ENCODE assay signal across 1 cellular context in genomic region chr2:195649629-195650190, GRCh38.
TF ChIP-seq lines count a peak whose summit lies in the region.

No MANE protein-coding gene starts in this region.

TF ChIP-seq in GM12878, 131 proteins besides CTCF, POLR2A, EP300 and RAD21 (continued from another document):
- 0 out of 2 replicates have a peak, but pooled peaks have one; percentile 30 for TF ChIP-seq RELB (IDR thresholded peaks at IDR 0.05; ENCODE audit: low read depth)
- TF ChIP-seq ZBTB40 (IDR thresholded peaks at IDR 0.05; ENCODE audit: borderline replicate concordance) = 0 out of 2 replicates have a peak, but pooled peaks have one; percentile 48
- TF ChIP-seq IKZF1 (conservative IDR thresholded peaks at IDR 0.05) = peak; percentile 49; the same call in 1 of the 2 replicates
- TF ChIP-seq USF1 (IDR thresholded peaks at IDR 0.05; ENCODE audit: borderline replicate concordance, extremely low read length, insufficient read depth, low read depth, low read length) = no peak
- no peak for TF ChIP-seq NR2C1 (IDR thresholded peaks at IDR 0.05)
- TF ChIP-seq ATF3 (IDR thresholded peaks at IDR 0.05; ENCODE audit: borderline replicate concordance, extremely low read depth, low read depth, low read length) = no peak
- peak; percentile 59; the same call in 1 of the 2 replicates for TF ChIP-seq YY1 (IDR thresholded peaks at IDR 0.05; ENCODE audit: low read depth, low read length)
- 0 out of 2 replicates have a peak, but pooled peaks have one; percentile 2 for TF ChIP-seq TBL1XR1 (IDR thresholded peaks at IDR 0.05; ENCODE audit: low read depth, low read length)
